ENCODE assay signal across 8 cellular contexts in genomic region chr6:12051861-12052368, GRCh38. TPM values are rescaled to one million over a fixed set of nuclear protein-coding genes. Genes with fewer than 3 reads are reported as not detected.
DNase-seq lines count a peak whose midpoint lies in the region; ATAC-seq and TF ChIP-seq lines count a peak whose summit lies in the region.

No MANE protein-coding gene starts in this region.

- H3K36me3 Mint-ChIP-seq in CD4-positive, CD25-positive, alpha-beta regulatory T cell, result peaks cover 13% of the 10 kb centered on the region

- peaks cover 42 to 72% (median 63%) of the 10 kb centered on the region in 4 donors for H3K4me1 Mint-ChIP-seq in CD4-positive, CD25-positive, alpha-beta regulatory T cell

- DNase-seq in CD4-positive, CD25-positive, alpha-beta regulatory T cell, result peak; percentile 55 to 81 (median 69)
- DNase-seq in HL-60 (ENCODE audit: low read depth in 1 of 2, low spot score in 1 of 2) (peak; percentile 35 to 82), skeletal muscle cell (ENCODE audit: low read depth) (peak; percentile 25), GOT3 (lab: John Stamatoyannopoulos, UW) (no peak), cerebellum (ENCODE audit: low spot score) (no peak), foreskin keratinocyte (no peak)
- peak; percentile 24 for DNase-seq in activated gamma-delta T cell treated with anti-CD3 and anti-CD28 coated beads, Interleukin-2, amount 50 U/mL, for 16 hours (ENCODE audit: low read depth)

- H3K27me3 Mint-ChIP-seq in CD4-positive, CD25-positive, alpha-beta regulatory T cell, result no peaks in the 10 kb centered on the region

- peaks cover 22% of the 10 kb centered on the region for H3K4me1 ChIP-seq in CD4-positive, CD25-positive, alpha-beta regulatory T cell (ENCODE audit: control insufficient read depth, insufficient read depth, low read length, poor library complexity, severe bottlenecking)
- peaks cover 3% of the 10 kb centered on the region for H3K4me1 ChIP-seq in foreskin keratinocyte

- H3K36me3 ChIP-seq in CD4-positive, CD25-positive, alpha-beta regulatory T cell (ENCODE audit: control insufficient read depth, insufficient read depth, low read length), result no peaks in the 10 kb centered on the region

- H3K4me3 ChIP-seq in CD4-positive, CD25-positive, alpha-beta regulatory T cell (ENCODE audit: low read depth, low read length), result peak overlapping the region; percentile 68
- H3K4me3 ChIP-seq in HL-60 (replicated peaks; ENCODE audit: insufficient read depth, low read length) (no peak overlapping the region), skeletal muscle cell (ENCODE audit: low read depth, low read length) (no peak overlapping the region)

- no peaks in the 10 kb centered on the region for H3K27me3 ChIP-seq in CD4-positive, CD25-positive, alpha-beta regulatory T cell (ENCODE audit: control insufficient read depth, insufficient read depth, low read length)
- H3K27me3 ChIP-seq in HL-60 (ENCODE audit: insufficient read depth, poor library complexity, severe bottlenecking) (no peaks in the 10 kb centered on the region), foreskin keratinocyte (no peaks in the 10 kb centered on the region)

- H3K27ac Mint-ChIP-seq in CD4-positive, CD25-positive, alpha-beta regulatory T cell, result peak overlapping the region; percentile 20 to 81 (median 67)

- H3K9me3 ChIP-seq in CD4-positive, CD25-positive, alpha-beta regulatory T cell (ENCODE audit: control insufficient read depth in 2 of 2, low read length in 2 of 2), result no peaks in the 10 kb centered on the region

- no peak for TF ChIP-seq CTCF in HL-60 (IDR thresholded peaks at IDR 0.05; ENCODE audit: insufficient read depth, low read length)
- TF ChIP-seq CTCF in foreskin keratinocyte (conservative IDR thresholded peaks at IDR 0.05), result no peak

- H3K9me3 Mint-ChIP-seq in CD4-positive, CD25-positive, alpha-beta regulatory T cell, result peaks cover 0 to 1% (median 0%) of the 10 kb centered on the region in 7 donors

- H3K4me3 Mint-ChIP-seq in CD4-positive, CD25-positive, alpha-beta regulatory T cell, result peak overlapping the region; percentile 33 to 69 (median 58)

- peak; percentile 90 to 93 for ATAC-seq in CD4-positive, CD25-positive, alpha-beta regulatory T cell (ENCODE audit: low read depth in 2 of 2)
- peak; percentile 71 for ATAC-seq in GM21381 (IDR thresholded peaks at IDR 0.05; ENCODE audit: unreplicated experiment)
- ATAC-seq in foreskin keratinocyte, result no peak

- H3K27ac ChIP-seq in CD4-positive, CD25-positive, alpha-beta regulatory T cell (ENCODE audit: insufficient read depth, low read length, poor library complexity, severe bottlenecking), result peak overlapping the region; percentile 79
- H3K27ac ChIP-seq in HL-60 (replicated peaks) (peak overlapping the region; percentile 59), foreskin keratinocyte (no peak overlapping the region)

RNA-seq across cellular contexts. Expression of gene HIVEP1, which starts 39.8 kb away (rescaled TPM):
- 96.4 TPM for total RNA-seq in CD4-positive, CD25-positive, alpha-beta regulatory T cell
- polyA plus RNA-seq in CD4-positive, CD25-positive, alpha-beta regulatory T cell, result 1 to 10 TPM; 3.9 to 7.7 (median 7.1) TPM
- 26.4 TPM for total RNA-seq in cerebellum
- 19.0 and 23.0 TPM in 2 replicates for total RNA-seq in foreskin keratinocyte
- 5.1 and 5.2 TPM in 2 replicates for polyA plus RNA-seq in foreskin keratinocyte

Comparison
In these comparisons a context has a peak if more than half of its experiments do, and no peak if none do; other contexts are left out.
1. DNase-seq: peak in CD4-positive, CD25-positive, alpha-beta regulatory T cell (3 of 3), HL-60 (2 of 2), activated gamma-delta T cell treated with anti-CD3 and anti-CD28 coated beads, Interleukin-2, amount 50 U/mL, for 16 hours (single experiment) and skeletal muscle cell (single experiment); none in GOT3 (single experiment), cerebellum (single experiment) and foreskin keratinocyte (0 of 2).